ENCODE assay signal across 1 cellular context in genomic region chr14:103705524-103706284, GRCh38.
TF ChIP-seq lines count a peak whose summit lies in the region.

No MANE protein-coding gene starts in this region.

TF ChIP-seq in HEK293, 187 proteins besides CTCF, POLR2A, EP300 and RAD21 (continued from another document):
- no peak for TF ChIP-seq ZSCAN4 (tag by site-specific recombination; IDR thresholded peaks at IDR 0.05)
- peak; percentile 44; the same call in 1 of the 2 replicates for TF ChIP-seq ZBTB6 (tag by site-specific recombination; IDR thresholded peaks at IDR 0.05)
- no peak for TF ChIP-seq HOXA7 (CRISPR knock-in tag; IDR thresholded peaks at IDR 0.05; ENCODE audit: borderline replicate concordance)
- no peak for TF ChIP-seq ZNF555 (tag by site-specific recombination; conservative IDR thresholded peaks at IDR 0.05)
- no peak for TF ChIP-seq TSHZ1 (tag by site-specific recombination; IDR thresholded peaks at IDR 0.05; ENCODE audit: borderline replicate concordance)
